18 cellular contexts compared by ENCODE assay signal in the genomic region with DNA sequence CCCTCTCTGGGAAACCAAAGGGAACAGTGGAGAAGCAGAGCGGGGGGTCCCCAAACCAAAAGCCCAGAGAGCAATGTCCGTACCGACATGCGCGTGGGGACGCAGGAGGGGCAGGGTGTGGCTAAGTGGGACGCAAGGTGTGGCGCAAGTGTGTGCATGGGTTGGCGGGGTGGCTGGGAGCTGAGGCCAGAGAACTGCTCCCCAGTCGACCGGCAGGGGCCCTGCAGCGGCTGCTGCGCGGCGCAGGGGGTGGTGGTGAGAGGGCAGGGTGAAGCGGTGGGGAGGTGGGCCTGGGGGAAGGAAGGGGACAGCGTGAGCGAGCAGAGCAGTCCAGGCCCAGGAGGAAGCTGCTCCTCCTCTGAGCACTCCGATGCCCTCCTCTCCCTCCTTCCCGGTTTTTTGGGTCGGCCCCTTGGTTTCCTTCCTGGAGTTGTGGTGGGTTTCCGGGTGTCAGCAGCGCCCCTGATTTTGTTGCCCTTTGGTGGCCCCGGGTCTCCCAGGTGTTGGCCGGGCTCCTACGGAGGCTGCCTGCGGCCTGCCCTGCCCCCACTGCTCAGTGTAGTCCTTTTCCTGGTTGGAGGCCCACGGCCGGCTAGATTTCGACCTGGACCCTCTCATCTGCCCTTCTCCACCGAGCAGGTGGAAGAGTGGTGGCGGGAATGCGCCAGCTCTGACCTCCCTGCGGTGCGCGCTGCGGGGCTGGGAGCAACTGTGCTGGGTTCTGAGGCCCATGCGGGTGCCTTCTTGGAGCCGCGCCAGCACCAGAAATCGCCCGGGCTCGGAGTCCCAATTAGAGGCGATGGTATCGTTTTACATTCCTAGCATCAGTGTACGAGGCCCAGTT. TPM values are rescaled to one million over a fixed set of nuclear protein-coding genes. Genes with fewer than 3 reads are reported as not detected.
A peak's percentile ranks its signal among the peaks of the same experiment; 100 is the strongest.
DNase-seq lines count a peak whose midpoint lies in the region; ATAC-seq and TF ChIP-seq lines count a peak whose summit lies in the region.
"Had no signal": no experiment of that assay in that cellular context is flagged by ENCODE, and none has a peak within 500 bp of the region (broad histone marks: within the 10 kb centered on the region; RNA-seq: fewer than 3 reads in every experiment).

No MANE protein-coding gene starts in this region.

- peak in 3 of 4 donors; percentile 39 to 55 (median 52) for ATAC-seq in heart left ventricle
- ATAC-seq: effector memory CD8-positive, alpha-beta T cell had no signal

- H3K9me3 Mint-ChIP-seq in neural progenitor cell = no peaks in the 10 kb centered on the region
- H3K9me3 Mint-ChIP-seq: activated B cell treated with CpG ODN at 0.5 μM for 24 hours; activated naive CD4-positive, alpha-beta T cell treated with anti-CD3 and anti-CD28 coated beads, Interleukin-2, amount 10 ng/mL, durations not matched to agents 7 days and 5 days; effector memory CD8-positive, alpha-beta T cell; mesothelial cell of epicardium had no signal

- H3K36me3 ChIP-seq in heart left ventricle = no peaks in the 10 kb centered on the region
- H3K36me3 ChIP-seq in neural progenitor cell = no peaks in the 10 kb centered on the region
- no peaks in the 10 kb centered on the region for H3K36me3 ChIP-seq in urinary bladder (ENCODE audit: insufficient read depth)

- WGBS in heart left ventricle, 4 donors = 51 to 65% (median 60%) methylated on average over 41 to 46 of the region's 46 CpGs
- WGBS in urinary bladder = 65% methylated on average over 46 of the region's 46 CpGs

- TF ChIP-seq CTCF in heart left ventricle (IDR thresholded peaks at IDR 0.05) (no peak), neural progenitor cell (IDR thresholded peaks at IDR 0.05) (no peak)

- H3K4me1 Mint-ChIP-seq in neural progenitor cell = peaks cover 13% of the 10 kb centered on the region
- H3K4me1 Mint-ChIP-seq: activated B cell treated with CpG ODN at 0.5 μM for 24 hours; activated naive CD4-positive, alpha-beta T cell treated with anti-CD3 and anti-CD28 coated beads, Interleukin-2, amount 10 ng/mL, durations not matched to agents 7 days and 5 days had no signal

- H3K9ac ChIP-seq in neural progenitor cell = no peak overlapping the region

- H3K4me2 ChIP-seq in neural progenitor cell = no peak overlapping the region

- no peaks in the 10 kb centered on the region for H3K36me3 Mint-ChIP-seq in neural progenitor cell
- H3K36me3 Mint-ChIP-seq: activated naive CD4-positive, alpha-beta T cell treated with anti-CD3 and anti-CD28 coated beads, Interleukin-2, amount 10 ng/mL, durations not matched to agents 7 days and 5 days; brain; mesothelial cell of epicardium had no signal

- H3F3A ChIP-seq in neural progenitor cell (ENCODE audit: low read depth) = no peaks in the 10 kb centered on the region

- no peak overlapping the region for H3K27ac ChIP-seq in heart left ventricle
- H3K27ac ChIP-seq in neural progenitor cell = no peak overlapping the region
- no peak overlapping the region for H3K27ac ChIP-seq in urinary bladder (ENCODE audit: low read depth)

- H2AFZ ChIP-seq in neural progenitor cell (replicated peaks) = peak overlapping the region; percentile 34

- H3K27ac Mint-ChIP-seq in neural progenitor cell = no peak overlapping the region
- H3K27ac Mint-ChIP-seq: activated B cell treated with CpG ODN at 0.5 μM for 24 hours; activated naive CD4-positive, alpha-beta T cell treated with anti-CD3 and anti-CD28 coated beads, Interleukin-2, amount 10 ng/mL, durations not matched to agents 7 days and 5 days; brain; effector memory CD8-positive, alpha-beta T cell; mesothelial cell of epicardium had no signal

- intact Hi-C loops in heart left ventricle (cut with DNase I) = no loop called here

- no peaks in the 10 kb centered on the region for H3K27me3 Mint-ChIP-seq in neural progenitor cell (ENCODE audit: insufficient read depth, low read depth)

- no peak for TF ChIP-seq POLR2A in heart left ventricle (IDR thresholded peaks at IDR 0.05)

- H3K27me3 ChIP-seq in heart left ventricle (no peaks in the 10 kb centered on the region), neural progenitor cell (no peaks in the 10 kb centered on the region)

- H3K4me3 ChIP-seq in heart left ventricle = peak overlapping the region in 7 of 12 donors; percentile 3 to 45 (median 34)
- H3K4me3 ChIP-seq in neural progenitor cell = no peak overlapping the region
- H3K4me3 ChIP-seq in urinary bladder (ENCODE audit: low read depth, low read length) = peak overlapping the region; percentile 28

- no peak overlapping the region for H3K4me3 Mint-ChIP-seq in neural progenitor cell
- H3K4me3 Mint-ChIP-seq: activated B cell treated with CpG ODN at 0.5 μM for 24 hours; activated naive CD4-positive, alpha-beta T cell treated with anti-CD3 and anti-CD28 coated beads, Interleukin-2, amount 10 ng/mL, durations not matched to agents 7 days and 5 days; brain; effector memory CD8-positive, alpha-beta T cell; mesothelial cell of epicardium had no signal

- DNase-seq in activated effector memory CD4-positive, alpha-beta T cell treated with anti-CD3 and anti-CD28 coated beads, Interleukin-2, amount 50 U/mL, for 16 hours = peak; percentile 42
- no peak for DNase-seq in activated effector memory CD4-positive, alpha-beta T cell treated with Interleukin-2 at 50 U/mL for 16 hours
- DNase-seq in heart left ventricle (peak in 1 of 5 donors; percentile 31), neural progenitor cell (ENCODE audit: low spot score) (no peak), nucleus accumbens (lab: John Stamatoyannopoulos, UW) (no peak), CD1c-positive myeloid dendritic cell (ENCODE audit: extremely low spot score) (no peak)
- DNase-seq in stimulated activated CD8-positive, alpha-beta memory T cell treated with anti-CD3 and anti-CD28 coated beads, Interleukin-4, amount 100 ng/mL, for 48 hours = no peak
- DNase-seq: activated B cell treated with CpG ODN at 0.5 μM for 24 hours; activated CD8-positive, alpha-beta memory T cell treated with anti-CD3 and anti-CD28 coated beads, Interleukin-2, amount 50 U/mL, for 48 hours; activated naive CD4-positive, alpha-beta T cell treated with anti-CD3 and anti-CD28 coated beads, Interleukin-2, amount 10 ng/mL, durations not matched to agents 7 days and 5 days; effector memory CD8-positive, alpha-beta T cell; GDM1; NCI-H1436 treated with DMSO at 0.1 percent for 48 hours; NCI-H526; substantia nigra had no signal

- no peaks in the 10 kb centered on the region for H4K20me1 ChIP-seq in neural progenitor cell (ENCODE audit: low read depth)

- no peaks in the 10 kb centered on the region for H3K79me2 ChIP-seq in neural progenitor cell (ENCODE audit: low read depth)

- H3K9me3 ChIP-seq in heart left ventricle (no peaks in the 10 kb centered on the region), neural progenitor cell (ENCODE audit: low read depth) (no peaks in the 10 kb centered on the region)

- no peaks in the 10 kb centered on the region for H3K4me1 ChIP-seq in heart left ventricle
- peaks cover 5% of the 10 kb centered on the region for H3K4me1 ChIP-seq in neural progenitor cell
- H3K4me1 ChIP-seq in urinary bladder (ENCODE audit: insufficient read depth) = no peaks in the 10 kb centered on the region

RNA-seq across cellular contexts. Expression of gene COMTD1, which starts 40.5 kb away (rescaled TPM):
- total RNA-seq in heart left ventricle (10 to 100 TPM; 20.8 to 75.0 (median 37.0) TPM), neural progenitor cell (ENCODE audit: low replicate concordance) (2.1 and 5.3 TPM in 2 replicates), urinary bladder (2.3 TPM)
- polyA plus RNA-seq in heart left ventricle (100 to 1,000 TPM in 1 of 2 donors, 10 to 100 TPM in 1; 57.9 to 124 TPM), urinary bladder (16.3 TPM)
